Comparison of ENCODE assay signal across 12 cellular contexts in genomic region chr9:93185261-93186150, GRCh38. TPM values are rescaled to one million over a fixed set of nuclear protein-coding genes. Genes with fewer than 3 reads are reported as not detected.
DNase-seq lines count a peak whose midpoint lies in the region; ATAC-seq, FAIRE-seq and TF ChIP-seq lines count a peak whose summit lies in the region.
"Had no signal": no experiment of that assay in that cellular context is flagged by ENCODE, and none has a peak within 500 bp of the region (broad histone marks: within the 10 kb centered on the region; RNA-seq: fewer than 3 reads in every experiment).

No MANE protein-coding gene starts in this region.

- H3K9ac ChIP-seq in iPS-18a (ENCODE audit: low read length) = no peak overlapping the region

- H3K36me3 ChIP-seq in iPS-18a (ENCODE audit: control insufficient read depth, low read depth, low read length) = no peaks in the 10 kb centered on the region
- H3K36me3 ChIP-seq in small intestine (ENCODE audit: control insufficient read depth in 2 of 2, insufficient read depth in 2 of 2, low read length in 2 of 2) = no peaks in the 10 kb centered on the region
- H3K36me3 ChIP-seq: BE2C had no signal

- no peaks in the 10 kb centered on the region for H3K4me1 Mint-ChIP-seq in activated CD8-positive, alpha-beta T cell treated with anti-CD3 and anti-CD28 coated beads for 36 hours (ENCODE audit: low read depth)
- H3K4me1 Mint-ChIP-seq in activated CD8-positive, alpha-beta T cell treated with anti-CD3 and anti-CD28 coated beads, Interleukin-2, amount 10 ng/mL, durations not matched to agents 7 days and 5 days (ENCODE audit: low read depth) = peaks cover 8% of the 10 kb centered on the region
- H3K4me1 Mint-ChIP-seq in T-cell = peaks cover 0 to 13% (median 9%) of the 10 kb centered on the region in 3 donors

- POLR2A ChIA-PET in activated CD8-positive, alpha-beta T cell treated with anti-CD3 and anti-CD28 coated beads for 36 hours (lab: Charles Lee) = no interaction called here
- POLR2A ChIA-PET in activated CD8-positive, alpha-beta T cell treated with anti-CD3 and anti-CD28 coated beads, Interleukin-2, amount 10 ng/mL, durations not matched to agents 7 days and 5 days (lab: Charles Lee) = no interaction called here
- POLR2A ChIA-PET in T-cell (lab: Charles Lee) = no interaction called here

- peaks cover 36% of the 10 kb centered on the region for H3K27me3 ChIP-seq in iPS-18a (ENCODE audit: control insufficient read depth, insufficient read depth, low read length)
- no peaks in the 10 kb centered on the region for H3K27me3 ChIP-seq in small intestine (ENCODE audit: control insufficient read depth in 2 of 2, insufficient read depth in 2 of 2, low read length in 2 of 2)

- WGBS in small intestine, 3 donors = 20 to 48% (median 30%) methylated on average over 49 to 63 of the region's 63 CpGs

- H3K4me1 ChIP-seq in iPS-18a (ENCODE audit: control insufficient read depth, low read depth, low read length) (no peaks in the 10 kb centered on the region), small intestine (ENCODE audit: control insufficient read depth in 2 of 2, insufficient read depth in 1 of 2, low read depth in 1 of 2, low read length in 1 of 2) (peaks cover 6 to 9% of the 10 kb centered on the region in 2 donors)
- H3K4me1 ChIP-seq: BE2C had no signal

- H3K4me3 ChIP-seq in iPS-18a (ENCODE audit: low read length) (peak overlapping the region; percentile 15), small intestine (ENCODE audit: low read depth in 1 of 2, low read length in 2 of 2) (peak overlapping the region; percentile 58 to 61)

- no peak for FAIRE-seq in small intestine (lab: Jason Lieb, UNC)
- FAIRE-seq: GM18507 had no signal

- no peaks in the 10 kb centered on the region for H3K9me3 Mint-ChIP-seq in activated CD8-positive, alpha-beta T cell treated with anti-CD3 and anti-CD28 coated beads for 36 hours
- H3K9me3 Mint-ChIP-seq in activated CD8-positive, alpha-beta T cell treated with anti-CD3 and anti-CD28 coated beads, Interleukin-2, amount 10 ng/mL, durations not matched to agents 7 days and 5 days (ENCODE audit: insufficient read depth) = no peaks in the 10 kb centered on the region
- no peaks in the 10 kb centered on the region for H3K9me3 Mint-ChIP-seq in T-cell

- no peaks in the 10 kb centered on the region for H3K36me3 Mint-ChIP-seq in activated CD8-positive, alpha-beta T cell treated with anti-CD3 and anti-CD28 coated beads for 36 hours (ENCODE audit: low read depth)
- H3K36me3 Mint-ChIP-seq in activated CD8-positive, alpha-beta T cell treated with anti-CD3 and anti-CD28 coated beads, Interleukin-2, amount 10 ng/mL, durations not matched to agents 7 days and 5 days (ENCODE audit: low read depth) = no peaks in the 10 kb centered on the region
- H3K36me3 Mint-ChIP-seq in T-cell = no peaks in the 10 kb centered on the region

- intact Hi-C loops in activated CD8-positive, alpha-beta T cell treated with anti-CD3 and anti-CD28 coated beads for 36 hours (cut with micrococcal nuclease) = no loop called here

- H3K27ac ChIP-seq in iPS-18a (ENCODE audit: low read length) (no peak overlapping the region), small intestine (ENCODE audit: low read depth in 1 of 2, low read length in 1 of 2) (peak overlapping the region in 1 of 2 donors; percentile 26)

- CTCF ChIA-PET in activated CD8-positive, alpha-beta T cell treated with anti-CD3 and anti-CD28 coated beads for 36 hours (lab: Charles Lee) = no interaction called here
- CTCF ChIA-PET in activated CD8-positive, alpha-beta T cell treated with anti-CD3 and anti-CD28 coated beads, Interleukin-2, amount 10 ng/mL, durations not matched to agents 7 days and 5 days (lab: Charles Lee) = interaction anchor here (1.0 kb wide), 1 partner anchor 25 kb away, joined by 3 read pairs; no protein-coding TSS in a partner anchor
- CTCF ChIA-PET in T-cell (lab: Charles Lee) = no interaction called here

- DNase-seq in activated CD8-positive, alpha-beta T cell treated with anti-CD3 and anti-CD28 coated beads for 36 hours = no peak
- no peak for DNase-seq in activated CD8-positive, alpha-beta T cell treated with anti-CD3 and anti-CD28 coated beads, Interleukin-2, amount 10 ng/mL, durations not matched to agents 7 days and 5 days
- DNase-seq in T-cell (peak in 1 of 34 experiments; percentile 6), small intestine (peak; percentile 49), UCSD-AML1 (lab: John Stamatoyannopoulos, UW; ENCODE audit: unreplicated experiment) (no peak), GF-D8 (lab: John Stamatoyannopoulos, UW) (no peak)
- DNase-seq: activated CD4-positive, CD25-positive, alpha-beta regulatory T cell; BE2C; NK-92 treated with Interleukin-12 subunit alpha and Interleukin-12 subunit beta, amount 100 ng/mL, for 24 hours had no signal

- no peak for TF ChIP-seq CTCF in activated CD8-positive, alpha-beta T cell treated with anti-CD3 and anti-CD28 coated beads for 36 hours (IDR thresholded peaks at IDR 0.05)

- H3K27ac Mint-ChIP-seq in activated CD8-positive, alpha-beta T cell treated with anti-CD3 and anti-CD28 coated beads for 36 hours = no peak overlapping the region
- H3K27ac Mint-ChIP-seq in activated CD8-positive, alpha-beta T cell treated with anti-CD3 and anti-CD28 coated beads, Interleukin-2, amount 10 ng/mL, durations not matched to agents 7 days and 5 days = no peak overlapping the region
- no peak overlapping the region for H3K27ac Mint-ChIP-seq in T-cell

- no peak for ATAC-seq in activated CD8-positive, alpha-beta T cell treated with anti-CD3 and anti-CD28 coated beads for 36 hours
- no peak for ATAC-seq in activated CD8-positive, alpha-beta T cell treated with anti-CD3 and anti-CD28 coated beads, Interleukin-2, amount 10 ng/mL, durations not matched to agents 7 days and 5 days
- ATAC-seq in T-cell (replicated peaks in 1 of 4) = no peak
- no peak for ATAC-seq in GM18907 (IDR thresholded peaks at IDR 0.05; ENCODE audit: unreplicated experiment)

- H3K27me3 Mint-ChIP-seq in activated CD8-positive, alpha-beta T cell treated with anti-CD3 and anti-CD28 coated beads for 36 hours = peaks cover 35% of the 10 kb centered on the region
- peaks cover 49% of the 10 kb centered on the region for H3K27me3 Mint-ChIP-seq in activated CD8-positive, alpha-beta T cell treated with anti-CD3 and anti-CD28 coated beads, Interleukin-2, amount 10 ng/mL, durations not matched to agents 7 days and 5 days (ENCODE audit: low read depth)
- H3K27me3 Mint-ChIP-seq in T-cell = peaks cover 11 to 44% of the 10 kb centered on the region in 2 donors

- peak overlapping the region; percentile 21 for H3K4me3 Mint-ChIP-seq in activated CD8-positive, alpha-beta T cell treated with anti-CD3 and anti-CD28 coated beads for 36 hours
- no peak overlapping the region for H3K4me3 Mint-ChIP-seq in activated CD8-positive, alpha-beta T cell treated with anti-CD3 and anti-CD28 coated beads, Interleukin-2, amount 10 ng/mL, durations not matched to agents 7 days and 5 days
- peak overlapping the region; percentile 53 to 65 (median 56) for H3K4me3 Mint-ChIP-seq in T-cell

- H3K9me3 ChIP-seq in iPS-18a (ENCODE audit: control insufficient read depth, low read depth, low read length) (no peaks in the 10 kb centered on the region), small intestine (ENCODE audit: control insufficient read depth, low read depth) (no peaks in the 10 kb centered on the region)
- H3K9me3 ChIP-seq: BE2C had no signal

RNA-seq across cellular contexts. Expression of gene WNK2, which starts 1.6 kb away (rescaled TPM):
- 1 to 10 TPM; 1.7 to 2.8 TPM for total RNA-seq in activated CD8-positive, alpha-beta T cell treated with anti-CD3 and anti-CD28 coated beads for 36 hours
- not detected for total RNA-seq in activated CD8-positive, alpha-beta T cell treated with anti-CD3 and anti-CD28 coated beads, Interleukin-2, amount 10 ng/mL, durations not matched to agents 7 days and 5 days
- total RNA-seq in T-cell = under 1 TPM; 0.12 to 0.95 (median 0.48) TPM
- 10 to 100 TPM; 13.8 to 48.4 (median 19.2) TPM for polyA plus RNA-seq in small intestine

RNA-seq across cellular contexts. Expression of gene NINJ1, which starts 51.5 kb away (rescaled TPM):
- total RNA-seq in activated CD8-positive, alpha-beta T cell treated with anti-CD3 and anti-CD28 coated beads for 36 hours = 100 to 1,000 TPM; 118 to 120 TPM
- total RNA-seq in activated CD8-positive, alpha-beta T cell treated with anti-CD3 and anti-CD28 coated beads, Interleukin-2, amount 10 ng/mL, durations not matched to agents 7 days and 5 days = 10 to 100 TPM; 20.8 to 21.1 TPM
- 100 to 1,000 TPM in 1 of 5 donors, 10 to 100 TPM in 4; 29.2 to 110 (median 32.0) TPM for total RNA-seq in T-cell
- polyA plus RNA-seq in small intestine = 10 to 100 TPM; 29.4 to 64.0 (median 44.1) TPM
